In genomic region chr19:40819479-40820234, GRCh38 we compare ENCODE assay signal across 9 cellular contexts. TPM values are rescaled to one million over a fixed set of nuclear protein-coding genes. Genes with fewer than 3 reads are reported as not detected.
A peak's percentile ranks its signal among the peaks of the same experiment; 100 is the strongest.
DNase-seq lines count a peak whose midpoint lies in the region; ATAC-seq and TF ChIP-seq lines count a peak whose summit lies in the region.
"Not testable (repeated sequence)": the region's sequence is repeated elsewhere in the genome, so short reads cannot be mapped to it uniquely, and the experiment has no call there.
"Had no signal": no experiment of that assay in that cellular context is flagged by ENCODE, and none has a peak within 500 bp of the region (broad histone marks: within the 10 kb centered on the region; RNA-seq: fewer than 3 reads in every experiment).

No MANE protein-coding gene starts in this region.

- TF ChIP-seq CTCF in CD8-positive, alpha-beta T cell (IDR thresholded peaks at IDR 0.05): peak; percentile 73
- TF ChIP-seq CTCF in OCI-LY3 (IDR thresholded peaks at IDR 0.05; ENCODE audit: low read depth, low read length): peak; percentile 64
- TF ChIP-seq CTCF in brain microvascular endothelial cell (IDR thresholded peaks at IDR 0.05; ENCODE audit: low read depth, low read length, missing control alignments): peak; percentile 79
- TF ChIP-seq CTCF in cardiac muscle cell (IDR thresholded peaks at IDR 0.05; ENCODE audit: low read depth, low read length): peak; percentile 65
- peak; percentile 81 for TF ChIP-seq CTCF in neural progenitor cell (IDR thresholded peaks at IDR 0.05)
- peak; percentile 83 to 94 (median 84) for TF ChIP-seq CTCF in testis (IDR thresholded peaks at IDR 0.05)

- H3K36me3 Mint-ChIP-seq in CD8-positive, alpha-beta T cell; activated CD4-positive, alpha-beta T cell treated with anti-CD3 and anti-CD28 coated beads, Interleukin-2, amount 10 ng/mL, durations not matched to agents 7 days and 5 days (ENCODE audit: low read depth); neural progenitor cell: not testable (repeated sequence)

- H3K4me1 ChIP-seq in CD8-positive, alpha-beta T cell (ENCODE audit: insufficient read depth, low read length): peaks cover 19% of the 10 kb centered on the region
- H3K4me1 ChIP-seq in OCI-LY3 (ENCODE audit: low read length): peaks cover 24% of the 10 kb centered on the region
- H3K4me1 ChIP-seq in cardiac muscle cell (ENCODE audit: low read depth): peaks cover 17% of the 10 kb centered on the region
- H3K4me1 ChIP-seq in neural progenitor cell: not testable (repeated sequence)
- H3K4me1 ChIP-seq in testis: peaks cover 39% of the 10 kb centered on the region

- not testable (repeated sequence) for H3F3A ChIP-seq in neural progenitor cell (ENCODE audit: low read depth)

- CTCF ChIA-PET in CD8-positive, alpha-beta T cell (lab: Charles Lee): interaction anchor here (0.6 to 3.2 kb wide), 23 partner anchors 13 to 324 kb away, joined by 3 to 45 read pairs (median 3); partner anchors contain the start of genes ACTMAP, EGLN2, NUMBL and RAB4B
- CTCF ChIA-PET in activated CD4-positive, alpha-beta T cell treated with anti-CD3 and anti-CD28 coated beads, Interleukin-2, amount 10 ng/mL, durations not matched to agents 7 days and 5 days (lab: Charles Lee): interaction anchor here (0.6 to 3.8 kb wide), 16 partner anchors 10 to 489 kb away, joined by 3 to 20 read pairs (median 3); partner anchors contain the start of gene SERTAD1

- TF ChIP-seq POLR2A in testis (IDR thresholded peaks at IDR 0.05): not testable (repeated sequence)

- not testable (repeated sequence) for H3K79me2 ChIP-seq in OCI-LY3 (ENCODE audit: low read length); neural progenitor cell (ENCODE audit: low read depth)

- H3K4me3 Mint-ChIP-seq in CD8-positive, alpha-beta T cell: peak overlapping the region; percentile 32
- H3K4me3 Mint-ChIP-seq in activated CD4-positive, alpha-beta T cell treated with anti-CD3 and anti-CD28 coated beads, Interleukin-2, amount 10 ng/mL, durations not matched to agents 7 days and 5 days; neural progenitor cell: not testable (repeated sequence)

- ATAC-seq in CD8-positive, alpha-beta T cell: peak; percentile 62

- H3K27ac ChIP-seq in CD8-positive, alpha-beta T cell (ENCODE audit: low read depth, low read length): peak overlapping the region; percentile 53
- not testable (repeated sequence) for H3K27ac ChIP-seq in OCI-LY3 (ENCODE audit: low read length); brain microvascular endothelial cell; cardiac muscle cell; neural progenitor cell
- H3K27ac ChIP-seq in testis: peak overlapping the region in 1 of 2 donors; percentile 20

- H3K27me3 Mint-ChIP-seq in CD8-positive, alpha-beta T cell (ENCODE audit: low read depth); activated CD4-positive, alpha-beta T cell treated with anti-CD3 and anti-CD28 coated beads, Interleukin-2, amount 10 ng/mL, durations not matched to agents 7 days and 5 days; neural progenitor cell (ENCODE audit: insufficient read depth, low read depth): not testable (repeated sequence)

- not testable (repeated sequence) for H2AFZ ChIP-seq in OCI-LY3 (ENCODE audit: low read depth, low read length); neural progenitor cell (replicated peaks)

- not testable (repeated sequence) for H3K36me3 ChIP-seq in CD8-positive, alpha-beta T cell (ENCODE audit: insufficient read depth, low read length); OCI-LY3 (replicated peaks; ENCODE audit: low read depth, low read length); brain microvascular endothelial cell (replicated peaks); cardiac muscle cell; neural progenitor cell; testis (ENCODE audit: low read depth, missing control alignments)

- not testable (repeated sequence) for H3K9ac ChIP-seq in OCI-LY3 (ENCODE audit: low read length); neural progenitor cell

- WGBS in testis, 2 donors: 62 to 66% methylated on average over 6 of the region's 6 CpGs

- H3K27me3 ChIP-seq in CD8-positive, alpha-beta T cell (ENCODE audit: insufficient read depth, low read length); OCI-LY3 (ENCODE audit: low read depth, low read length); brain microvascular endothelial cell (replicated peaks); cardiac muscle cell; neural progenitor cell; testis: not testable (repeated sequence)

- H3K27ac Mint-ChIP-seq in CD8-positive, alpha-beta T cell: peak overlapping the region; percentile 62
- peak overlapping the region; percentile 67 for H3K27ac Mint-ChIP-seq in activated CD4-positive, alpha-beta T cell treated with anti-CD3 and anti-CD28 coated beads, Interleukin-2, amount 10 ng/mL, durations not matched to agents 7 days and 5 days
- H3K27ac Mint-ChIP-seq in neural progenitor cell: not testable (repeated sequence)

- DNase-seq in CD8-positive, alpha-beta T cell: peak in 5 of 7 experiments; percentile 56 to 81 (median 73)
- peak; percentile 28 for DNase-seq in Jurkat, Clone E6-1 (ENCODE audit: low read depth, low spot score)
- DNase-seq in activated CD4-positive, alpha-beta T cell treated with anti-CD3 and anti-CD28 coated beads, Interleukin-2, amount 10 ng/mL, durations not matched to agents 7 days and 5 days: peak; percentile 74
- not testable (repeated sequence) for DNase-seq in brain microvascular endothelial cell; neural progenitor cell (ENCODE audit: low spot score)
- peak in 1 of 2 donors; percentile 50 for DNase-seq in cardiac muscle cell (ENCODE audit: low read depth in 1 of 2, low spot score in 1 of 2)
- peak; percentile 57 for DNase-seq in testis

- not testable (repeated sequence) for H3K4me3 ChIP-seq in CD8-positive, alpha-beta T cell (ENCODE audit: low read depth, low read length); Jurkat, Clone E6-1 (ENCODE audit: low read length); OCI-LY3 (ENCODE audit: low read length); brain microvascular endothelial cell (ENCODE audit: low read depth, low read length); cardiac muscle cell; neural progenitor cell; testis

- H3K9me3 Mint-ChIP-seq in CD8-positive, alpha-beta T cell; activated CD4-positive, alpha-beta T cell treated with anti-CD3 and anti-CD28 coated beads, Interleukin-2, amount 10 ng/mL, durations not matched to agents 7 days and 5 days; neural progenitor cell: not testable (repeated sequence)

- in situ Hi-C loops in brain microvascular endothelial cell (cut with HindIII; ENCODE audit: low pct_ligation_motif_present, low sequenced_read_pairs): not testable (repeated sequence)

- not testable (repeated sequence) for H3K4me2 ChIP-seq in OCI-LY3 (ENCODE audit: low read length); neural progenitor cell

- H3K4me1 Mint-ChIP-seq in CD8-positive, alpha-beta T cell (ENCODE audit: low read depth): peaks cover 25% of the 10 kb centered on the region
- peaks cover 38% of the 10 kb centered on the region for H3K4me1 Mint-ChIP-seq in activated CD4-positive, alpha-beta T cell treated with anti-CD3 and anti-CD28 coated beads, Interleukin-2, amount 10 ng/mL, durations not matched to agents 7 days and 5 days
- peaks cover 36% of the 10 kb centered on the region for H3K4me1 Mint-ChIP-seq in neural progenitor cell

- not testable (repeated sequence) for H4K20me1 ChIP-seq in OCI-LY3 (ENCODE audit: insufficient read depth, low read length); neural progenitor cell (ENCODE audit: low read depth)

- intact Hi-C loops in CD8-positive, alpha-beta T cell (cut with DNase I, micrococcal nuclease): loop anchor here (1.0 to 10.0 kb wide), 3 partner anchors 21 to 325 kb away; partner anchors contain the start of gene EGLN2 (in 1 of the 2)
- intact Hi-C loops in testis (cut with DNase I; ENCODE audit: low total_unique reads): loop anchor here (5.0 kb wide), 1 partner anchor 157 kb away; no protein-coding TSS in a partner anchor

- not testable (repeated sequence) for H3K9me3 ChIP-seq in CD8-positive, alpha-beta T cell (ENCODE audit: low read length); OCI-LY3 (ENCODE audit: insufficient read depth, low read length); cardiac muscle cell (ENCODE audit: low read depth); neural progenitor cell (ENCODE audit: low read depth); testis

- POLR2A ChIA-PET in CD8-positive, alpha-beta T cell (lab: Charles Lee): interaction anchor here (0.9 to 1.1 kb wide), 2 partner anchors 21 to 42 kb away, joined by 3 to 4 read pairs; partner anchors contain the start of genes EGLN2 and RAB4B
- POLR2A ChIA-PET in activated CD4-positive, alpha-beta T cell treated with anti-CD3 and anti-CD28 coated beads, Interleukin-2, amount 10 ng/mL, durations not matched to agents 7 days and 5 days (lab: Charles Lee): not testable (repeated sequence)

RNA-seq across cellular contexts. Expression of gene EGLN2, which starts 20.7 kb away (rescaled TPM):
- 100 to 1,000 TPM; 137 to 138 TPM for total RNA-seq in CD8-positive, alpha-beta T cell
- 118 TPM for polyA plus RNA-seq in Jurkat, Clone E6-1 (2012; ENCODE audit: insufficient read depth, insufficient read length)
- total RNA-seq in activated CD4-positive, alpha-beta T cell treated with anti-CD3 and anti-CD28 coated beads, Interleukin-2, amount 10 ng/mL, durations not matched to agents 7 days and 5 days: 100 to 1,000 TPM; 124 to 126 TPM
- total RNA-seq in cardiac muscle cell (99.5 and 109 TPM in 2 replicates), neural progenitor cell (ENCODE audit: low replicate concordance) (27.0 and 97.3 TPM in 2 replicates), testis (100 to 1,000 TPM; 245 to 260 TPM)
- polyA plus RNA-seq in cardiac muscle cell (96.4 and 122 TPM in 2 replicates), testis (ENCODE audit: insufficient read depth, low read depth, low replicate concordance) (489 TPM)

RNA-seq across cellular contexts. Expression of gene CYP2A6, which starts 30.6 kb away (rescaled TPM):
- not detected for total RNA-seq in CD8-positive, alpha-beta T cell
- polyA plus RNA-seq in Jurkat, Clone E6-1 (2012; ENCODE audit: insufficient read depth, insufficient read length): not detected
- total RNA-seq in activated CD4-positive, alpha-beta T cell treated with anti-CD3 and anti-CD28 coated beads, Interleukin-2, amount 10 ng/mL, durations not matched to agents 7 days and 5 days: not detected
- total RNA-seq in cardiac muscle cell: 0.42 TPM in 1 of 2 replicates, not detected in the other
- polyA plus RNA-seq in cardiac muscle cell: 0.25 TPM in 1 of 2 replicates, not detected in the other
- total RNA-seq in neural progenitor cell (ENCODE audit: low replicate concordance): not detected in 2 replicates
- total RNA-seq in testis: not detected
- not detected for polyA plus RNA-seq in testis (ENCODE audit: insufficient read depth, low read depth, low replicate concordance)

RNA-seq across cellular contexts. Expression of gene RAB4B, which starts 41.6 kb away (rescaled TPM):
- total RNA-seq in CD8-positive, alpha-beta T cell: 10 to 100 TPM; 19.9 to 21.3 TPM
- polyA plus RNA-seq in Jurkat, Clone E6-1 (2012; ENCODE audit: insufficient read depth, insufficient read length): 55.7 TPM
- 10 to 100 TPM; 52.8 to 54.7 TPM for total RNA-seq in activated CD4-positive, alpha-beta T cell treated with anti-CD3 and anti-CD28 coated beads, Interleukin-2, amount 10 ng/mL, durations not matched to agents 7 days and 5 days
- total RNA-seq in cardiac muscle cell (15.8 and 21.8 TPM in 2 replicates), neural progenitor cell (ENCODE audit: low replicate concordance) (12.9 and 27.0 TPM in 2 replicates), testis (10 to 100 TPM; 44.7 to 49.3 TPM)
- polyA plus RNA-seq in cardiac muscle cell (21.3 and 38.9 TPM in 2 replicates), testis (ENCODE audit: insufficient read depth, low read depth, low replicate concordance) (46.7 TPM)

RNA-seq across cellular contexts. Expression of gene MIA, which starts 44.3 kb away (rescaled TPM):
- not detected for total RNA-seq in CD8-positive, alpha-beta T cell
- not detected for polyA plus RNA-seq in Jurkat, Clone E6-1 (2012; ENCODE audit: insufficient read depth, insufficient read length)
- total RNA-seq in activated CD4-positive, alpha-beta T cell treated with anti-CD3 and anti-CD28 coated beads, Interleukin-2, amount 10 ng/mL, durations not matched to agents 7 days and 5 days: under 1 TPM in 1 of 2 experiments, not detected in 1; 0.89 TPM
- total RNA-seq in cardiac muscle cell (not detected in 2 replicates), neural progenitor cell (ENCODE audit: low replicate concordance) (not detected in 2 replicates), testis (1 to 10 TPM; 2.4 to 2.8 TPM)
- polyA plus RNA-seq in cardiac muscle cell (not detected in 2 replicates), testis (ENCODE audit: insufficient read depth, low read depth, low replicate concordance) (2.9 TPM)
- total RNA-seq: omental fat pad had no signal
